10 cellular contexts compared by ENCODE assay signal in genomic region chr19:49475191-49475932, GRCh38. TPM values are rescaled to one million over a fixed set of nuclear protein-coding genes. Genes with fewer than 3 reads are reported as not detected.
A peak's percentile ranks its signal among the peaks of the same experiment; 100 is the strongest.
DNase-seq lines count a peak whose midpoint lies in the region; ATAC-seq and TF ChIP-seq lines count a peak whose summit lies in the region.
"Had no signal": no experiment of that assay in that cellular context is flagged by ENCODE, and none has a peak within 500 bp of the region (broad histone marks: within the 10 kb centered on the region; RNA-seq: fewer than 3 reads in every experiment).

No MANE protein-coding gene starts in this region.

- peaks cover 0 to under 1% (median 0%) of the 10 kb centered on the region in 7 donors for H3K9me3 Mint-ChIP-seq in CD4-positive, CD25-positive, alpha-beta regulatory T cell

- TF ChIP-seq CTCF in coronary artery (IDR thresholded peaks at IDR 0.05) = no peak

- DNase-seq in CD4-positive, CD25-positive, alpha-beta regulatory T cell = peak in 1 of 3 donors; percentile 40
- no peak for DNase-seq in Jurkat, Clone E6-1 (ENCODE audit: low read depth, low spot score)
- DNase-seq in coronary artery (ENCODE audit: low spot score) (no peak), cerebellar nuclear complex (lab: John Stamatoyannopoulos, UW) (no peak), HCEC 1CT (no peak), H4 (ENCODE audit: low spot score) (no peak), CD1c-positive myeloid dendritic cell (ENCODE audit: extremely low spot score) (no peak)
- DNase-seq: EL, NCI-H1436 treated with DMSO at 0.1 percent for 48 hours had no signal

- no peaks in the 10 kb centered on the region for H3K27me3 ChIP-seq in CD4-positive, CD25-positive, alpha-beta regulatory T cell (ENCODE audit: control insufficient read depth, insufficient read depth, low read length)
- H3K27me3 ChIP-seq in rectal smooth muscle tissue (ENCODE audit: control insufficient read depth, insufficient read depth, low read length) = no peaks in the 10 kb centered on the region

- peak overlapping the region; percentile 96 to 99 (median 98) for H3K27ac Mint-ChIP-seq in CD4-positive, CD25-positive, alpha-beta regulatory T cell

- no peaks in the 10 kb centered on the region for H3K9me3 ChIP-seq in CD4-positive, CD25-positive, alpha-beta regulatory T cell (ENCODE audit: control insufficient read depth in 2 of 2, low read length in 2 of 2)

- no peak overlapping the region for H3K9ac ChIP-seq in rectal smooth muscle tissue (ENCODE audit: low read length)

- H3K27ac ChIP-seq in CD4-positive, CD25-positive, alpha-beta regulatory T cell (ENCODE audit: insufficient read depth, low read length, poor library complexity, severe bottlenecking) = peak overlapping the region; percentile 95
- peak overlapping the region in 1 of 2 donors; percentile 88 for H3K27ac ChIP-seq in coronary artery
- H3K27ac ChIP-seq in rectal smooth muscle tissue (ENCODE audit: low read depth, low read length) = no peak overlapping the region

- H3K4me1 Mint-ChIP-seq in CD4-positive, CD25-positive, alpha-beta regulatory T cell = peaks cover 3 to 58% (median 21%) of the 10 kb centered on the region in 4 donors

- H3K4me1 ChIP-seq in CD4-positive, CD25-positive, alpha-beta regulatory T cell (ENCODE audit: control insufficient read depth, insufficient read depth, low read length, poor library complexity, severe bottlenecking) = peaks cover 72% of the 10 kb centered on the region
- no peaks in the 10 kb centered on the region for H3K4me1 ChIP-seq in rectal smooth muscle tissue (ENCODE audit: control insufficient read depth, insufficient read depth, low read length)

- H3K4me3 Mint-ChIP-seq in CD4-positive, CD25-positive, alpha-beta regulatory T cell = peak overlapping the region; percentile 93 to 98 (median 96)

- H3K27me3 Mint-ChIP-seq in CD4-positive, CD25-positive, alpha-beta regulatory T cell = peaks cover 1% of the 10 kb centered on the region

- H3K36me3 ChIP-seq in CD4-positive, CD25-positive, alpha-beta regulatory T cell (ENCODE audit: control insufficient read depth, insufficient read depth, low read length) = peaks cover 24% of the 10 kb centered on the region
- no peaks in the 10 kb centered on the region for H3K36me3 ChIP-seq in rectal smooth muscle tissue (ENCODE audit: control insufficient read depth, insufficient read depth, low read length)

- no peak for ATAC-seq in CD4-positive, CD25-positive, alpha-beta regulatory T cell (ENCODE audit: low read depth in 2 of 2)

- H3K36me3 Mint-ChIP-seq in CD4-positive, CD25-positive, alpha-beta regulatory T cell = peaks cover 9% of the 10 kb centered on the region

- H3K4me3 ChIP-seq in CD4-positive, CD25-positive, alpha-beta regulatory T cell (ENCODE audit: low read depth, low read length) = peak overlapping the region; percentile 95
- H3K4me3 ChIP-seq in Jurkat, Clone E6-1 (ENCODE audit: low read length) = peak overlapping the region; percentile 62
- H3K4me3 ChIP-seq in coronary artery = peak overlapping the region; percentile 85
- peak overlapping the region; percentile 75 for H3K4me3 ChIP-seq in rectal smooth muscle tissue (ENCODE audit: low read length)

RNA-seq across cellular contexts. Expression of gene FLT3LG, which starts 1.3 kb away (rescaled TPM):
- 250 TPM for total RNA-seq in CD4-positive, CD25-positive, alpha-beta regulatory T cell
- 100 to 1,000 TPM; 103 to 154 (median 112) TPM for polyA plus RNA-seq in CD4-positive, CD25-positive, alpha-beta regulatory T cell
- 14.7 TPM for polyA plus RNA-seq in Jurkat, Clone E6-1 (2012; ENCODE audit: insufficient read depth, insufficient read length)
- 2.6 and 6.0 TPM in 2 replicates for total RNA-seq in H4 (2014; rRNA removed; shearing (Covaris generic))

RNA-seq across cellular contexts. Expression of gene RPL13A, which starts 12.0 kb away (rescaled TPM):
- 3,622 TPM for total RNA-seq in CD4-positive, CD25-positive, alpha-beta regulatory T cell
- 1,000 to 10,000 TPM; 1,768 to 2,996 (median 2,546) TPM for polyA plus RNA-seq in CD4-positive, CD25-positive, alpha-beta regulatory T cell
- polyA plus RNA-seq in Jurkat, Clone E6-1 (2012; ENCODE audit: insufficient read depth, insufficient read length) = 3,715 TPM
- total RNA-seq in H4 (2014; rRNA removed; shearing (Covaris generic)) = 3,219 and 3,620 TPM in 2 replicates

RNA-seq across cellular contexts. Expression of gene RPS11, which starts 20.9 kb away (rescaled TPM):
- total RNA-seq in CD4-positive, CD25-positive, alpha-beta regulatory T cell = 2,000 TPM
- 1,000 to 10,000 TPM; 1,810 to 2,513 (median 2,330) TPM for polyA plus RNA-seq in CD4-positive, CD25-positive, alpha-beta regulatory T cell
- 3,956 TPM for polyA plus RNA-seq in Jurkat, Clone E6-1 (2012; ENCODE audit: insufficient read depth, insufficient read length)
- 6,191 and 6,227 TPM in 2 replicates for total RNA-seq in H4 (2014; rRNA removed; shearing (Covaris generic))

RNA-seq across cellular contexts. Expression of gene ALDH16A1, which starts 22.3 kb away (rescaled TPM):
- 41.0 TPM for total RNA-seq in CD4-positive, CD25-positive, alpha-beta regulatory T cell
- 10 to 100 TPM; 32.7 to 47.1 (median 42.3) TPM for polyA plus RNA-seq in CD4-positive, CD25-positive, alpha-beta regulatory T cell
- 27.4 TPM for polyA plus RNA-seq in Jurkat, Clone E6-1 (2012; ENCODE audit: insufficient read depth, insufficient read length)
- total RNA-seq in H4 (2014; rRNA removed; shearing (Covaris generic)) = 17.0 and 25.7 TPM in 2 replicates

RNA-seq across cellular contexts. Expression of gene PIH1D1, which starts 23.7 kb away (rescaled TPM):
- 150 TPM for total RNA-seq in CD4-positive, CD25-positive, alpha-beta regulatory T cell
- polyA plus RNA-seq in CD4-positive, CD25-positive, alpha-beta regulatory T cell = 100 to 1,000 TPM; 109 to 144 (median 118) TPM
- polyA plus RNA-seq in Jurkat, Clone E6-1 (2012; ENCODE audit: insufficient read depth, insufficient read length) = 133 TPM
- 99.2 and 113 TPM in 2 replicates for total RNA-seq in H4 (2014; rRNA removed; shearing (Covaris generic))

Comparison
In these comparisons a context has a peak if more than half of its experiments do, and no peak if none do; other contexts are left out.
1. RNA of gene FLT3LG, which starts 1.3 kb away (total RNA-seq): 250 TPM in CD4-positive, CD25-positive, alpha-beta regulatory T cell (single experiment); 2.6 to 6.0 TPM in H4; every median in the first group is over 10 times any median in the second.
2. Peak in every context shown above with its lines, with median percentiles within 50 percentile points of each other: H3K4me3 ChIP-seq.